ENCODE assay signal across 25 cellular contexts in genomic region chr4:111821342-111821741, GRCh38.
"Had no signal": no experiment of that assay in that cellular context is flagged by ENCODE, and none has a peak within 500 bp of the region (broad histone marks: within the 10 kb centered on the region; RNA-seq: fewer than 3 reads in every experiment).

No MANE protein-coding gene starts in this region.

- DNase-seq: stimulated activated CD4-positive, alpha-beta T cell treated with anti-CD3 and anti-CD28 coated beads, Interleukin-2, amount 100 ng/mL, for 48 hours; stimulated activated CD4-positive, alpha-beta T cell treated with anti-CD3 and anti-CD28 coated beads, Interleukin-4, amount 100 ng/mL, for 1 hour; stimulated activated CD4-positive, alpha-beta T cell treated with anti-CD3 and anti-CD28 coated beads, Interleukin-4, amount 100 ng/mL, for 24 hours; stimulated activated CD4-positive, alpha-beta T cell treated with anti-CD3 and anti-CD28 coated beads, Interleukin-4, amount 100 ng/mL, for 4 hours; stimulated activated CD8-positive, alpha-beta memory T cell treated with anti-CD3 and anti-CD28 coated beads, Interleukin-4, amount 100 ng/mL, for 48 hours; stimulated activated naive B cell treated with anti-CD40 and anti-IgM and Interleukin-4, amounts not matched to agents 10 μg/mL and 1 μg/mL and 100 μg/mL, for 72 hours; stimulated activated naive CD4-positive, alpha-beta T cell; stimulated activated naive CD4-positive, alpha-beta T cell treated with Interleukin-2 at 50 U/mL for 16 hours; stimulated activated naive CD8-positive, alpha-beta T cell treated with anti-CD3 and anti-CD28 coated beads, Interleukin-15, amount 100 ng/mL, for 72 hours; stimulated activated naive CD8-positive, alpha-beta T cell treated with anti-CD3 and anti-CD28 coated beads, Interleukin-15, Interleukin-2, amounts not matched to agents 100 U/mL and 50 U/mL, for 24 hours; stomach; substantia nigra; testis; thyroid gland; tibial artery; transverse colon; upper lobe of left lung; upper lobe of right lung; uterus had no signal

- H3K9me3 ChIP-seq: testis, thoracic aorta, thyroid gland, transverse colon, upper lobe of right lung, uterus, vagina had no signal

- H3K4me1 ChIP-seq: stomach, suprapubic skin, testis, thyroid gland, tibial artery, tibial nerve, transverse colon, upper lobe of left lung, upper lobe of right lung, uterus, vagina had no signal

- ATAC-seq: stimulated activated effector memory CD8-positive, alpha-beta T cell treated with anti-CD3 and anti-CD28 coated beads, Interleukin-12 subunit alpha, Interleukin-12 subunit beta, amount 100 ng/mL, for 72 hours; stimulated activated memory B cell treated with anti-CD40 and anti-IgM and Interleukin-4, amounts not matched to agents 10 μg/mL and 1 μg/mL and 100 μg/mL, for 72 hours; stimulated activated naive B cell treated with anti-CD40 and anti-IgM and Interleukin-4, amounts not matched to agents 10 μg/mL and 1 μg/mL and 100 μg/mL, for 72 hours; stimulated activated naive CD8-positive, alpha-beta T cell treated with anti-CD3 and anti-CD28 coated beads, Interleukin-15, amount 100 ng/mL, for 72 hours; stimulated activated naive CD8-positive, alpha-beta T cell treated with anti-CD3 and anti-CD28 coated beads, Interleukin-15, Interleukin-2, amounts not matched to agents 100 U/mL and 50 U/mL, for 24 hours; upper lobe of right lung had no signal

- H3K4me3 ChIP-seq: stomach, suprapubic skin, testis, thoracic aorta, thyroid gland, tibial artery, tibial nerve, transverse colon, upper lobe of left lung, upper lobe of right lung, uterus, vagina had no signal

- H3K27me3 ChIP-seq: stomach, suprapubic skin, testis, thyroid gland, tibial artery, tibial nerve, transverse colon, upper lobe of left lung, upper lobe of right lung, uterus, vagina had no signal

- H3K27ac ChIP-seq: stomach, suprapubic skin, testis, thoracic aorta, thyroid gland, tibial artery, tibial nerve, transverse colon, upper lobe of left lung, upper lobe of right lung, uterus, vagina had no signal

- H3K36me3 ChIP-seq: stomach, suprapubic skin, thoracic aorta, thyroid gland, tibial artery, tibial nerve, transverse colon, upper lobe of left lung, upper lobe of right lung, uterus, vagina had no signal
